Comparison of ENCODE assay signal across 1 cellular context in the genomic region with DNA sequence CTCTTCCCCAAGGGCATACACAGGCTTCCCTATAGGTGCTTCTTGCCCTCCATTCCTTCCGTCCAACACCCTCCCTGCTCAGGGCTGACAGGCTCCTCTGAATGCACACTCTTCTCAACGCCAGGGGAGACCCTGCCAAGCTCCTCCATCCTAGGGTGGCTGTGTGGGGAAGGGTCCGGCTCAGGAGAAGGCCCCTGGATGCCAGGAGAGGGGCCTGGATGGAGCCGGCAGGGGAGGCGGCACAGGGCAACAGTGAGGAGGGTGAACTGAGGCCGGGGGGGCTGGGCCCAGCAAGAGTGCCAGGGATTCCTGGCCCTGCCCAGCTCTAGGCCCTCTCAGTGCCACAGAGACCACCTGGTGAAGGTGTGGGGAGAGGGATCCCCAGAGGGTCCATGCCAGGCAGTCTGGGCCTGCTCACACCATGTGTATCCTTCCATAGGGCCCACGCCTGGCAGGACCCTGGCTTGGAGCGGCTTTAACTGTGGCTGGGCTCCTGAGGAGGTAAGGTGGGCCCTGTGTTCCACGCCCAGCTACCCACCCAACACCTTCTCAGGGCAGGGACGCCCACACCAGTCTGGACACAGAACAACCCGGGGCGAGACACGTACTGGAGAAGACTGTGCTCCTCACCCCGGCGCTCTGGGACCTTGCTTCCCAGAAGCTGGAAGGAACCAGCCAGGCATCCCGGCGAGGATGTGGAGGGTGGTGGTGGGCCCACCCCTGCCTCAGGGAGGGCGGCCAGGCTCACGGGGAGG.
TF ChIP-seq lines count a peak whose summit lies in the region.

No MANE protein-coding gene starts in this region.

TF ChIP-seq in IMR-90, 13 proteins besides CTCF, POLR2A, EP300 and RAD21:
- TF ChIP-seq SMC3 (IDR thresholded peaks at IDR 0.05; ENCODE audit: low read depth, low read length): no peak
- TF ChIP-seq, protein P1, sequence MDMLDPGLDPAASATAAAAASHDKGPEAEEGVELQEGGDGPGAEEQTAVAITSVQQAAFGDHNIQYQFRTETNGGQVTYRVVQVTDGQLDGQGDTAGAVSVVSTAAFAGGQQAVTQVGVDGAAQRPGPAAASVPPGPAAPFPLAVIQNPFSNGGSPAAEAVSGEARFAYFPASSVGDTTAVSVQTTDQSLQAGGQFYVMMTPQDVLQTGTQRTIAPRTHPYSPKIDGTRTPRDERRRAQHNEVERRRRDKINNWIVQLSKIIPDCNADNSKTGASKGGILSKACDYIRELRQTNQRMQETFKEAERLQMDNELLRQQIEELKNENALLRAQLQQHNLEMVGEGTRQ (IDR thresholded peaks at IDR 0.05; ENCODE audit: low read depth, low read length): no peak
- no peak for TF ChIP-seq MXI1 (IDR thresholded peaks at IDR 0.05; ENCODE audit: borderline replicate concordance, low read depth, low read length)
- TF ChIP-seq BHLHE40 (IDR thresholded peaks at IDR 0.05; ENCODE audit: low read depth, low read length): no peak
- TF ChIP-seq CEBPB (IDR thresholded peaks at IDR 0.05; ENCODE audit: low read depth, low read length): no peak
- TF ChIP-seq, protein P2, sequence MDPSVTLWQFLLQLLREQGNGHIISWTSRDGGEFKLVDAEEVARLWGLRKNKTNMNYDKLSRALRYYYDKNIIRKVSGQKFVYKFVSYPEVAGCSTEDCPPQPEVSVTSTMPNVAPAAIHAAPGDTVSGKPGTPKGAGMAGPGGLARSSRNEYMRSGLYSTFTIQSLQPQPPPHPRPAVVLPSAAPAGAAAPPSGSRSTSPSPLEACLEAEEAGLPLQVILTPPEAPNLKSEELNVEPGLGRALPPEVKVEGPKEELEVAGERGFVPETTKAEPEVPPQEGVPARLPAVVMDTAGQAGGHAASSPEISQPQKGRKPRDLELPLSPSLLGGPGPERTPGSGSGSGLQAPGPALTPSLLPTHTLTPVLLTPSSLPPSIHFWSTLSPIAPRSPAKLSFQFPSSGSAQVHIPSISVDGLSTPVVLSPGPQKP (IDR thresholded peaks at IDR 0.05; ENCODE audit: borderline replicate concordance, low read depth, low read length): no peak
- no peak for TF ChIP-seq CHD1 (IDR thresholded peaks at IDR 0.05; ENCODE audit: low read depth, low read length)
- TF ChIP-seq NFE2L2 (IDR thresholded peaks at IDR 0.05; ENCODE audit: low read depth, low read length): no peak
- no peak for TF ChIP-seq FOS (IDR thresholded peaks at IDR 0.05; ENCODE audit: low read depth, low read length)
- no peak for TF ChIP-seq RCOR1 (IDR thresholded peaks at IDR 0.05; ENCODE audit: insufficient replicate concordance, low read length)
TF ChIP-seq in IMR-90: peak in this region for 0.
